15 cellular contexts compared by ENCODE assay signal in the genomic region with DNA sequence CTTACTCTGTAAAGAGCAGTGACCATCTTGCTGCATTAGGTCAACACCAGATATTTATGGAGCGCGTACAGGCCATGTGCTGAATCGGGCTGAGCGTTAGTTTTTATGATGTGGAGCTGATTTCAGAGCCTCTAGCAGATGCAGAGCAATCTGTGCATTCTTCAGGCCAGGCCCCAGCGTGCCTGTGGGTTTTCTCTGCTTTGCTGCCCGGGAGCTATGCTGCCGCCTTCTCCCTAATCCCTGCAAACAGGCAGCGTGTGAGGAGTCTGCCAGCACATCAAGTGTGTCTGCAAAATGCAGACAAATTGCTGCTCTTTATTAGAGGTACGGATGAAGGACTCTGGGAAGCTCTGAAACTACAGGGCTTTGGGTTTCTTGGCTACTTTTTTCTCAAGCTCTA.
DNase-seq lines count a peak whose midpoint lies in the region; ATAC-seq, FAIRE-seq and TF ChIP-seq lines count a peak whose summit lies in the region.
"Had no signal": no experiment of that assay in that cellular context is flagged by ENCODE, and none has a peak within 500 bp of the region (broad histone marks: within the 10 kb centered on the region; RNA-seq: fewer than 3 reads in every experiment).

No MANE protein-coding gene starts in this region.

- no peaks in the 10 kb centered on the region for H3K4me1 ChIP-seq in right atrium auricular region
- peaks cover 18% of the 10 kb centered on the region for H3K4me1 ChIP-seq in keratinocyte (ENCODE audit: control insufficient read depth, extremely low read depth, insufficient read depth, low read length)
- no peaks in the 10 kb centered on the region for H3K4me1 ChIP-seq in ovary (ENCODE audit: insufficient read depth)

- in situ Hi-C loops in GM13976 (cut with MboI; ENCODE audit: low sequenced_read_pairs, unreplicated experiment), result no loop called here

- H3K36me3 ChIP-seq in right atrium auricular region (no peaks in the 10 kb centered on the region), keratinocyte (ENCODE audit: control insufficient read depth in 2 of 2, extremely low read depth in 1 of 2, insufficient read depth in 2 of 2, low read length in 2 of 2) (no peaks in the 10 kb centered on the region), ovary (no peaks in the 10 kb centered on the region)

- DNase-seq in left cardiac atrium (no peak), right atrium auricular region (ENCODE audit: low spot score) (no peak), keratinocyte (ENCODE audit: low read depth, low spot score) (no peak), GM13976 (ENCODE audit: low spot score) (no peak), ovary (no peak), lower leg skin (ENCODE audit: low spot score in 2 of 2) (no peak)
- no peak for DNase-seq in stimulated activated CD4-positive, alpha-beta T cell treated with anti-CD3 and anti-CD28 coated beads, Interleukin-15, amount 100 ng/mL, for 24 hours
- DNase-seq: activated CD4-positive, alpha-beta T cell treated with anti-CD3 and anti-CD28 coated beads for 1 hour; cortex of kidney; GOT3; NCI-H2029; Right ventricle myocardium superior; stimulated activated naive CD8-positive, alpha-beta T cell treated with anti-CD3 and anti-CD28 coated beads, Interleukin-15, Interleukin-2, amounts not matched to agents 100 U/mL and 50 U/mL, for 24 hours had no signal

- H3K4me3 ChIP-seq in right atrium auricular region, result no peak overlapping the region
- H3K4me3 ChIP-seq in keratinocyte (ENCODE audit: control insufficient read depth in 2 of 3, extremely low read depth in 1 of 3, insufficient read depth in 2 of 3, low read depth in 1 of 3, low read length in 3 of 3), result peak overlapping the region in 1 of 3 experiments; percentile 18
- no peak overlapping the region for H3K4me3 ChIP-seq in ovary
- no peak overlapping the region for H3K4me3 ChIP-seq in lower leg skin (ENCODE audit: low read depth, poor library complexity, severe bottlenecking)

- H3K27ac ChIP-seq in right atrium auricular region, result no peak overlapping the region
- H3K27ac ChIP-seq in cingulate gyrus (ENCODE audit: low read depth, low read length), result peak overlapping the region; percentile 49
- H3K27ac ChIP-seq in keratinocyte (ENCODE audit: control insufficient read depth, insufficient read depth, low read length), result no peak overlapping the region
- no peak overlapping the region for H3K27ac ChIP-seq in ovary

- no peak for TF ChIP-seq CTCF in right atrium auricular region (IDR thresholded peaks at IDR 0.05)
- TF ChIP-seq CTCF in keratinocyte (optimal IDR thresholded peaks at IDR 0.05 in 1 of 3, IDR thresholded peaks at IDR 0.05 in 1 of 3, conservative IDR thresholded peaks at IDR 0.05 in 1 of 3; ENCODE audit: extremely low read depth in 1 of 3, insufficient read depth in 2 of 3, low read length in 3 of 3), result no peak
- TF ChIP-seq CTCF in GM13976 (IDR thresholded peaks at IDR 0.05; ENCODE audit: borderline replicate concordance, control extremely low read depth, extremely low read depth, insufficient read depth, missing control alignments), result no peak
- TF ChIP-seq CTCF in ovary (IDR thresholded peaks at IDR 0.05), result no peak
- TF ChIP-seq CTCF in lower leg skin (IDR thresholded peaks at IDR 0.05), result no peak

- H4K20me1 ChIP-seq in keratinocyte (ENCODE audit: control insufficient read depth, extremely low read depth, insufficient read depth, low read length), result no peaks in the 10 kb centered on the region

- 40 to 44% (median 43%) methylated on average over 9 of the region's 9 CpGs for WGBS in ovary, 3 donors
- WGBS in lower leg skin, 2 donors, result 39 to 44% methylated on average over 9 of the region's 9 CpGs

- no peak for TF ChIP-seq EP300 in ovary (IDR thresholded peaks at IDR 0.05)

- H3K79me2 ChIP-seq in keratinocyte (ENCODE audit: control insufficient read depth, insufficient read depth, low read length), result no peaks in the 10 kb centered on the region

- ATAC-seq in left cardiac atrium, result peak; percentile 25 to 47
- ATAC-seq: natural killer cell treated with Interleukin-12 subunit alpha and Interleukin-12 subunit beta and Interleukin-15 and Interleukin-18, amount 100 ng/mL, for 72 hours; stimulated activated naive CD8-positive, alpha-beta T cell treated with anti-CD3 and anti-CD28 coated beads, Interleukin-15, Interleukin-2, amounts not matched to agents 100 U/mL and 50 U/mL, for 24 hours had no signal

- peak overlapping the region; percentile 66 for H3K4me2 ChIP-seq in keratinocyte (ENCODE audit: control insufficient read depth, extremely low read depth, insufficient read depth, low read depth, low read length)

- FAIRE-seq in keratinocyte (lab: Jason Lieb, UNC), result peak; percentile 89

- H3K27me3 ChIP-seq in right atrium auricular region (no peaks in the 10 kb centered on the region), keratinocyte (ENCODE audit: control insufficient read depth, extremely low read depth, insufficient read depth, low read length) (no peaks in the 10 kb centered on the region), ovary (no peaks in the 10 kb centered on the region)

- no peak overlapping the region for H3K9ac ChIP-seq in keratinocyte (ENCODE audit: control insufficient read depth, extremely low read depth, insufficient read depth, low read length)

- no peaks in the 10 kb centered on the region for H3K9me3 ChIP-seq in right atrium auricular region
- H3K9me3 ChIP-seq in keratinocyte (ENCODE audit: control insufficient read depth, low read depth, low read length), result no peaks in the 10 kb centered on the region
- no peaks in the 10 kb centered on the region for H3K9me3 ChIP-seq in ovary

- no peak for TF ChIP-seq POLR2A in ovary (IDR thresholded peaks at IDR 0.05)
- TF ChIP-seq POLR2A in lower leg skin (IDR thresholded peaks at IDR 0.05), result no peak

- intact Hi-C loops in left cardiac atrium (cut with DNase I), result no loop called here
- intact Hi-C loops in ovary (cut with DNase I), result no loop called here
- intact Hi-C loops in lower leg skin (cut with DNase I; ENCODE audit: low total_unique reads), result no loop called here

- dilution Hi-C loops in keratinocyte (cut with MboI; ENCODE audit: extremely low pct_ligation_motif_present, low sequenced_read_pairs), result no loop called here

- H3K9me1 ChIP-seq in keratinocyte (ENCODE audit: control insufficient read depth, extremely low read depth, insufficient read depth, low read length), result no peaks in the 10 kb centered on the region

- H2AFZ ChIP-seq in keratinocyte (ENCODE audit: control insufficient read depth, low read length), result peak overlapping the region; percentile 76
